12 cellular contexts compared by ENCODE assay signal in the genomic region with DNA sequence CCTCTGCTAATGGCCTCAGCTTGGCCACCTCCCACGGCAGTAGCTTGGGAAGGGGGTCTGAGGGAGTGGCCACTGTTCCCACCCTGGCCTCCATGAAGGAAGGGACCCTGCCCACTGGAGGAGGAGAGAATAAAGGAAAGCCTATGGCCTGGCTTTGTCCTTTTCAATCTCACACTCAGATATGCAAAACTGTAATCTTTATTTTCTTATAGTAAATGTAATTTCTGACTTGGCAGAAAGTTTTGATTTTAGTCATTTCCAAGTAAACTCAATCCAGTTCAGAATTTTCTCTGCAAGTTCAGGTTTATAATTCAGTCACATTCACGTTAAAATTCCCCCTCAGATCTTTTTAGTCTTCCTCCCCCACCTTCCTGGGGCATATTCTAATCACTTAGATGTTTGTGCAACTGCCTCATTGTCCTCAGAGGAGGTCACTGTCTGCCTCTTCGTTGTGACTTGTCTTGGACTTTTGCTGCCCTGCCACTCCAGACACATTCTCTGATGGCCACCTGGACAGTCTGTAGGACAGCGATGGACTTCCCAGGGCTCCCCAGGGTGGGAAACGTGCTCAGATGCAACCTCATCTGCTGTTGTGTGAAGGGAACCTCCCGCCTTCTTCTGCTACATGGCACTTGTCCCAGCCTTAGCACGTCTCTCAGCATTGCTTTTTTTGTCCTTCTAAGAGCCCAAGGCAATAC.
A peak's percentile ranks its signal among the peaks of the same experiment; 100 is the strongest.
DNase-seq lines count a peak whose midpoint lies in the region; ATAC-seq lines count a peak whose summit lies in the region.
"Had no signal": no experiment of that assay in that cellular context is flagged by ENCODE, and none has a peak within 500 bp of the region (broad histone marks: within the 10 kb centered on the region; RNA-seq: fewer than 3 reads in every experiment).

No MANE protein-coding gene starts in this region.

- POLR2A ChIA-PET in activated CD4-positive, alpha-beta memory T cell treated with anti-CD3 and anti-CD28 coated beads for 36 hours (lab: Charles Lee): no interaction called here

- no peaks in the 10 kb centered on the region for H3K9me3 Mint-ChIP-seq in activated T-cell treated with anti-CD3 and anti-CD28 coated beads, Interleukin-2, amount 50 U/mL, for 24 hours
- no peaks in the 10 kb centered on the region for H3K9me3 Mint-ChIP-seq in activated CD4-positive, alpha-beta memory T cell treated with anti-CD3 and anti-CD28 coated beads for 36 hours
- H3K9me3 Mint-ChIP-seq in stimulated activated effector memory CD8-positive, alpha-beta T cell treated with anti-CD3 and anti-CD28 coated beads, Interleukin-12 subunit alpha, Interleukin-12 subunit beta, amount 100 ng/mL, for 72 hours: no peaks in the 10 kb centered on the region

- peak overlapping the region; percentile 46 for H3K4me3 Mint-ChIP-seq in activated T-cell treated with anti-CD3 and anti-CD28 coated beads, Interleukin-2, amount 50 U/mL, for 24 hours
- H3K4me3 Mint-ChIP-seq in activated CD4-positive, alpha-beta memory T cell treated with anti-CD3 and anti-CD28 coated beads for 36 hours: no peak overlapping the region
- H3K4me3 Mint-ChIP-seq in stimulated activated effector memory CD8-positive, alpha-beta T cell treated with anti-CD3 and anti-CD28 coated beads, Interleukin-12 subunit alpha, Interleukin-12 subunit beta, amount 100 ng/mL, for 72 hours: peak overlapping the region; percentile 12

- CTCF ChIA-PET in activated CD4-positive, alpha-beta memory T cell treated with anti-CD3 and anti-CD28 coated beads for 36 hours (lab: Charles Lee): interaction anchor here (0.7 kb wide), 1 partner anchor 364 kb away, joined by 3 read pairs; no protein-coding TSS in a partner anchor

- H3K27me3 Mint-ChIP-seq in activated T-cell treated with anti-CD3 and anti-CD28 coated beads, Interleukin-2, amount 50 U/mL, for 24 hours: no peaks in the 10 kb centered on the region
- H3K27me3 Mint-ChIP-seq in activated CD4-positive, alpha-beta memory T cell treated with anti-CD3 and anti-CD28 coated beads for 36 hours: no peaks in the 10 kb centered on the region

- H3K27ac Mint-ChIP-seq in activated T-cell treated with anti-CD3 and anti-CD28 coated beads, Interleukin-2, amount 50 U/mL, for 24 hours: peak overlapping the region; percentile 88
- peak overlapping the region; percentile 76 for H3K27ac Mint-ChIP-seq in activated CD4-positive, alpha-beta memory T cell treated with anti-CD3 and anti-CD28 coated beads for 36 hours
- H3K27ac Mint-ChIP-seq in stimulated activated effector memory CD8-positive, alpha-beta T cell treated with anti-CD3 and anti-CD28 coated beads, Interleukin-12 subunit alpha, Interleukin-12 subunit beta, amount 100 ng/mL, for 72 hours: peak overlapping the region; percentile 77

- DNase-seq in activated T-cell treated with anti-CD3 and anti-CD28 coated beads, Interleukin-2, amount 50 U/mL, for 24 hours: peak; percentile 60
- no peak for DNase-seq in activated T-cell treated with anti-CD3 and anti-CD28 coated beads, Interleukin-2, amount 50 U/mL, for 1 hour
- peak; percentile 36 for DNase-seq in activated CD4-positive, alpha-beta memory T cell treated with anti-CD3 and anti-CD28 coated beads for 36 hours
- peak; percentile 11 to 67 for DNase-seq in stimulated activated effector memory CD8-positive, alpha-beta T cell treated with anti-CD3 and anti-CD28 coated beads, Interleukin-12 subunit alpha, Interleukin-12 subunit beta, amount 100 ng/mL, for 72 hours (ENCODE audit: low spot score in 2 of 2)
- no peak for DNase-seq in NCI-H1092 (lab: John Stamatoyannopoulos, UW)
- DNase-seq: Karpas-422, NCI-H748 treated with DMSO at 0.1 percent for 48 hours, nucleus accumbens had no signal

- no peaks in the 10 kb centered on the region for H3K36me3 Mint-ChIP-seq in activated T-cell treated with anti-CD3 and anti-CD28 coated beads, Interleukin-2, amount 50 U/mL, for 24 hours (ENCODE audit: low read depth)
- H3K36me3 Mint-ChIP-seq in activated CD4-positive, alpha-beta memory T cell treated with anti-CD3 and anti-CD28 coated beads for 36 hours: no peaks in the 10 kb centered on the region
- H3K36me3 Mint-ChIP-seq in stimulated activated effector memory CD8-positive, alpha-beta T cell treated with anti-CD3 and anti-CD28 coated beads, Interleukin-12 subunit alpha, Interleukin-12 subunit beta, amount 100 ng/mL, for 72 hours: peaks cover 8% of the 10 kb centered on the region

- intact Hi-C loops in activated CD4-positive, alpha-beta memory T cell treated with anti-CD3 and anti-CD28 coated beads for 36 hours (cut with micrococcal nuclease): loop anchor here (1.0 kb wide), 2 partner anchors 60 to 105 kb away; no protein-coding TSS in a partner anchor

- ATAC-seq in HG02610 (IDR thresholded peaks at IDR 0.05; ENCODE audit: unreplicated experiment) (peak; percentile 73), GM21737 (IDR thresholded peaks at IDR 0.05; ENCODE audit: unreplicated experiment) (no peak), GM19328 (IDR thresholded peaks at IDR 0.05; ENCODE audit: unreplicated experiment) (no peak)
- ATAC-seq in stimulated activated effector memory CD8-positive, alpha-beta T cell treated with anti-CD3 and anti-CD28 coated beads, Interleukin-12 subunit alpha, Interleukin-12 subunit beta, amount 100 ng/mL, for 72 hours: peak; percentile 93
- ATAC-seq: HCT116 had no signal

- peaks cover 56% of the 10 kb centered on the region for H3K4me1 Mint-ChIP-seq in activated T-cell treated with anti-CD3 and anti-CD28 coated beads, Interleukin-2, amount 50 U/mL, for 24 hours (ENCODE audit: low read depth)
- H3K4me1 Mint-ChIP-seq in activated CD4-positive, alpha-beta memory T cell treated with anti-CD3 and anti-CD28 coated beads for 36 hours (ENCODE audit: low read depth): peaks cover 37% of the 10 kb centered on the region
- H3K4me1 Mint-ChIP-seq in stimulated activated effector memory CD8-positive, alpha-beta T cell treated with anti-CD3 and anti-CD28 coated beads, Interleukin-12 subunit alpha, Interleukin-12 subunit beta, amount 100 ng/mL, for 72 hours: peaks cover 28% of the 10 kb centered on the region

Comparison
In these comparisons a context has a peak if more than half of its experiments do, and no peak if none do; other contexts are left out.
1. DNase-seq: peak in activated T-cell treated with anti-CD3 and anti-CD28 coated beads, Interleukin-2, amount 50 U/mL, for 24 hours (single experiment), activated CD4-positive, alpha-beta memory T cell treated with anti-CD3 and anti-CD28 coated beads for 36 hours (single experiment) and stimulated activated effector memory CD8-positive, alpha-beta T cell treated with anti-CD3 and anti-CD28 coated beads, Interleukin-12 subunit alpha, Interleukin-12 subunit beta, amount 100 ng/mL, for 72 hours (2 of 2); none in activated T-cell treated with anti-CD3 and anti-CD28 coated beads, Interleukin-2, amount 50 U/mL, for 1 hour (single experiment) and NCI-H1092 (single experiment).
2. ATAC-seq: peak in HG02610 (single experiment) and stimulated activated effector memory CD8-positive, alpha-beta T cell treated with anti-CD3 and anti-CD28 coated beads, Interleukin-12 subunit alpha, Interleukin-12 subunit beta, amount 100 ng/mL, for 72 hours (single experiment); none in GM21737 (single experiment) and GM19328 (single experiment).
3. Peak in every context shown above with its lines, with median percentiles within 50 percentile points of each other: H3K27ac Mint-ChIP-seq.